Comparison of ENCODE assay signal across 8 cellular contexts in genomic region chr1:224377676-224378006, GRCh38. TPM values are rescaled to one million over a fixed set of nuclear protein-coding genes. Genes with fewer than 3 reads are reported as not detected.
DNase-seq lines count a peak whose midpoint lies in the region; ATAC-seq lines count a peak whose summit lies in the region.

No MANE protein-coding gene starts in this region.

- H3K9me3 Mint-ChIP-seq in activated T-cell treated with anti-CD3 and anti-CD28 coated beads, Interleukin-2, amount 50 U/mL, for 4 hours: no peaks in the 10 kb centered on the region
- no peaks in the 10 kb centered on the region for H3K9me3 Mint-ChIP-seq in T-helper 2 cell treated with Interferon-gamma antibody and Interleukin-4, amounts not matched to agents 5 μg/mL and 100 μg/mL, for 36 hours

- peak overlapping the region; percentile 92 for H3K27ac Mint-ChIP-seq in T-helper 2 cell treated with Interferon-gamma antibody and Interleukin-4, amounts not matched to agents 5 μg/mL and 100 μg/mL, for 36 hours

- peaks cover 35% of the 10 kb centered on the region for H3K36me3 Mint-ChIP-seq in activated T-cell treated with anti-CD3 and anti-CD28 coated beads, Interleukin-2, amount 50 U/mL, for 4 hours (ENCODE audit: insufficient read depth)
- H3K36me3 Mint-ChIP-seq in T-helper 2 cell treated with Interferon-gamma antibody and Interleukin-4, amounts not matched to agents 5 μg/mL and 100 μg/mL, for 36 hours (ENCODE audit: low read depth): peaks cover 74% of the 10 kb centered on the region

- no peak overlapping the region for H3K4me3 Mint-ChIP-seq in activated T-cell treated with anti-CD3 and anti-CD28 coated beads, Interleukin-2, amount 50 U/mL, for 4 hours
- H3K4me3 Mint-ChIP-seq in T-helper 2 cell treated with Interferon-gamma antibody and Interleukin-4, amounts not matched to agents 5 μg/mL and 100 μg/mL, for 36 hours: peak overlapping the region; percentile 70

- no peaks in the 10 kb centered on the region for H3K27me3 Mint-ChIP-seq in activated T-cell treated with anti-CD3 and anti-CD28 coated beads, Interleukin-2, amount 50 U/mL, for 4 hours (ENCODE audit: low read depth)
- no peaks in the 10 kb centered on the region for H3K27me3 Mint-ChIP-seq in T-helper 2 cell treated with Interferon-gamma antibody and Interleukin-4, amounts not matched to agents 5 μg/mL and 100 μg/mL, for 36 hours (ENCODE audit: low read depth)

- no peak for DNase-seq in activated T-cell treated with anti-CD3 and anti-CD28 coated beads, Interleukin-2, amount 50 U/mL, for 4 hours
- no peak for DNase-seq in activated T-cell treated with anti-CD3 and anti-CD28 coated beads for 4 hours
- peak; percentile 55 for DNase-seq in T-helper 2 cell treated with Interferon-gamma antibody and Interleukin-4, amounts not matched to agents 5 μg/mL and 100 μg/mL, for 36 hours (ENCODE audit: low spot score)
- DNase-seq in hepatic stellate cell (ENCODE audit: low spot score): peak; percentile 37
- no peak for DNase-seq in anterior cingulate cortex (lab: John Stamatoyannopoulos, UW)
- DNase-seq in posterior vena cava (ENCODE audit: low spot score): no peak
- no peak for DNase-seq in activated gamma-delta T cell treated with Interleukin-2 at 50 U/mL for 16 hours

- intact Hi-C loops in posterior vena cava (cut with DNase I): no loop called here

- ATAC-seq in activated T-cell treated with anti-CD3 and anti-CD28 coated beads, Interleukin-2, amount 50 U/mL, for 4 hours: peak; percentile 62 to 66
- peak; percentile 61 for ATAC-seq in HG03045 (IDR thresholded peaks at IDR 0.05; ENCODE audit: unreplicated experiment)

- H3K4me1 Mint-ChIP-seq in activated T-cell treated with anti-CD3 and anti-CD28 coated beads, Interleukin-2, amount 50 U/mL, for 4 hours (ENCODE audit: low read depth): peaks cover 93% of the 10 kb centered on the region
- H3K4me1 Mint-ChIP-seq in T-helper 2 cell treated with Interferon-gamma antibody and Interleukin-4, amounts not matched to agents 5 μg/mL and 100 μg/mL, for 36 hours (ENCODE audit: low read depth): peaks cover 85% of the 10 kb centered on the region

RNA-seq across cellular contexts. Expression of gene CNIH4, which starts 21.0 kb away (rescaled TPM):
- total RNA-seq in activated T-cell treated with anti-CD3 and anti-CD28 coated beads, Interleukin-2, amount 50 U/mL, for 4 hours: 10 to 100 TPM; 31.2 to 38.6 (median 37.6) TPM
- total RNA-seq in posterior vena cava: 10 to 100 TPM; 62.2 to 77.7 TPM

RNA-seq across cellular contexts. Expression of gene NVL, which starts 47.7 kb away (rescaled TPM):
- 10 to 100 TPM; 40.0 to 42.7 (median 41.8) TPM for total RNA-seq in activated T-cell treated with anti-CD3 and anti-CD28 coated beads, Interleukin-2, amount 50 U/mL, for 4 hours
- 10 to 100 TPM; 17.7 to 19.3 TPM for total RNA-seq in posterior vena cava

RNA-seq across cellular contexts. Expression of gene WDR26, which starts 57.0 kb away (rescaled TPM):
- 10 to 100 TPM; 48.9 to 58.6 (median 53.6) TPM for total RNA-seq in activated T-cell treated with anti-CD3 and anti-CD28 coated beads, Interleukin-2, amount 50 U/mL, for 4 hours
- 10 to 100 TPM; 68.6 to 72.8 TPM for total RNA-seq in posterior vena cava

Comparison
In these comparisons a context has a peak if more than half of its experiments do, and no peak if none do; other contexts are left out.
1. DNase-seq: peak in T-helper 2 cell treated with Interferon-gamma antibody and Interleukin-4, amounts not matched to agents 5 μg/mL and 100 μg/mL, for 36 hours (single experiment) and hepatic stellate cell (single experiment); none in activated T-cell treated with anti-CD3 and anti-CD28 coated beads, Interleukin-2, amount 50 U/mL, for 4 hours (single experiment), activated T-cell treated with anti-CD3 and anti-CD28 coated beads for 4 hours (single experiment), anterior cingulate cortex (0 of 58), posterior vena cava (single experiment) and activated gamma-delta T cell treated with Interleukin-2 at 50 U/mL for 16 hours (single experiment).